Comparison of ENCODE assay signal across 8 cellular contexts in genomic region chr11:117875397-117876048, GRCh38. TPM values are rescaled to one million over a fixed set of nuclear protein-coding genes. Genes with fewer than 3 reads are reported as not detected.
DNase-seq lines count a peak whose midpoint lies in the region; ATAC-seq and TF ChIP-seq lines count a peak whose summit lies in the region.

No MANE protein-coding gene starts in this region.

- peak; percentile 65 for ATAC-seq in naive thymus-derived CD4-positive, alpha-beta T cell
- ATAC-seq in GM21528 (IDR thresholded peaks at IDR 0.05; ENCODE audit: low FRiP score, unreplicated experiment) = no peak

- no peak overlapping the region for H3K27ac ChIP-seq in naive thymus-derived CD4-positive, alpha-beta T cell (ENCODE audit: low read depth, low read length)

- H3K9me3 ChIP-seq in naive thymus-derived CD4-positive, alpha-beta T cell (ENCODE audit: control insufficient read depth in 2 of 3, low read length in 3 of 3) = no peaks in the 10 kb centered on the region
- H3K9me3 ChIP-seq in MG63 = no peaks in the 10 kb centered on the region

- POLR2A ChIA-PET in naive thymus-derived CD4-positive, alpha-beta T cell (lab: Charles Lee) = no interaction called here

- no peak for TF ChIP-seq CTCF in HFFc6 (IDR thresholded peaks at IDR 0.05)

- CTCF ChIA-PET in naive thymus-derived CD4-positive, alpha-beta T cell (lab: Charles Lee) = interaction anchor here (0.5 kb wide), 1 partner anchor 183 kb away, joined by 3 read pairs; no protein-coding TSS in a partner anchor

- H3K36me3 Mint-ChIP-seq in naive thymus-derived CD4-positive, alpha-beta T cell = peaks cover 0 to 4% (median 0%) of the 10 kb centered on the region in 5 donors
- no peaks in the 10 kb centered on the region for H3K36me3 Mint-ChIP-seq in HFFc6 (ENCODE audit: low read depth)

- peak overlapping the region; percentile 59 for H3K4me3 ChIP-seq in naive thymus-derived CD4-positive, alpha-beta T cell (ENCODE audit: low read length)
- no peak overlapping the region for H3K4me3 ChIP-seq in MG63

- peaks cover 23 to 38% (median 28%) of the 10 kb centered on the region in 7 donors for H3K4me1 Mint-ChIP-seq in naive thymus-derived CD4-positive, alpha-beta T cell
- H3K4me1 Mint-ChIP-seq in HFFc6 (ENCODE audit: low read depth) = no peaks in the 10 kb centered on the region

- H3K36me3 ChIP-seq in naive thymus-derived CD4-positive, alpha-beta T cell (ENCODE audit: control insufficient read depth in 2 of 3, insufficient read depth in 3 of 3, low read length in 3 of 3) = no peaks in the 10 kb centered on the region
- no peaks in the 10 kb centered on the region for H3K36me3 ChIP-seq in MG63

- H3K4me3 Mint-ChIP-seq in naive thymus-derived CD4-positive, alpha-beta T cell = peak overlapping the region; percentile 48 to 93 (median 81)
- H3K4me3 Mint-ChIP-seq in HFFc6 = no peak overlapping the region

- intact Hi-C loops in naive thymus-derived CD4-positive, alpha-beta T cell (cut with micrococcal nuclease) = no loop called here

- no peak overlapping the region for H3K27ac Mint-ChIP-seq in naive thymus-derived CD4-positive, alpha-beta T cell
- H3K27ac Mint-ChIP-seq in HFFc6 = no peak overlapping the region

- peaks cover 63 to 73% (median 66%) of the 10 kb centered on the region in 5 donors for H3K27me3 Mint-ChIP-seq in naive thymus-derived CD4-positive, alpha-beta T cell
- peaks cover 71% of the 10 kb centered on the region for H3K27me3 Mint-ChIP-seq in HFFc6 (ENCODE audit: insufficient read depth)

- H3K4me1 ChIP-seq in naive thymus-derived CD4-positive, alpha-beta T cell (ENCODE audit: control insufficient read depth in 2 of 2, insufficient read depth in 2 of 2, low read length in 2 of 2) = peaks cover 12 to 29% of the 10 kb centered on the region in 2 donors

- DNase-seq in DMS53 treated with DMSO at 0.1 percent for 48 hours (lab: John Stamatoyannopoulos, UW; ENCODE audit: unreplicated experiment) (peak; percentile 10), NCI-H774 (lab: John Stamatoyannopoulos, UW) (peak; percentile 9), SIG-M5 (lab: John Stamatoyannopoulos, UW) (no peak), MG63 (no peak), HFFc6 (no peak)
- peak; percentile 19 for DNase-seq in central memory CD4-positive, alpha-beta T cell
- peak in 6 of 9 donors; percentile 16 to 36 (median 22) for DNase-seq in naive thymus-derived CD4-positive, alpha-beta T cell

- peaks cover 15 to 22% of the 10 kb centered on the region in 2 donors for H3K27me3 ChIP-seq in naive thymus-derived CD4-positive, alpha-beta T cell (ENCODE audit: control insufficient read depth in 2 of 2, insufficient read depth in 2 of 2, low read length in 2 of 2)
- peaks cover 26% of the 10 kb centered on the region for H3K27me3 ChIP-seq in MG63

- peaks cover 0 to 2% (median 0%) of the 10 kb centered on the region in 11 donors for H3K9me3 Mint-ChIP-seq in naive thymus-derived CD4-positive, alpha-beta T cell
- H3K9me3 Mint-ChIP-seq in HFFc6 = no peaks in the 10 kb centered on the region

RNA-seq across cellular contexts. Expression of gene FXYD6, which starts 0.9 kb away (rescaled TPM):
- 1 to 10 TPM in 1 of 5 experiments, under 1 TPM in 2, not detected in 2; 0.10 to 5.4 (median 0.98) TPM for total RNA-seq in naive thymus-derived CD4-positive, alpha-beta T cell
- not detected for polyA plus RNA-seq in naive thymus-derived CD4-positive, alpha-beta T cell
- total RNA-seq in MG63 (2014; rRNA removed; shearing (Covaris generic); ENCODE audit: low replicate concordance) = not detected in 2 replicates
- total RNA-seq in HFFc6 (2021; fragmentation: NEBNext Ultra II Directional; extraction: Animal tissue kit (Norgen Biotek cat#: 25700)) = not detected

RNA-seq across cellular contexts. Expression of gene FXYD2, which starts 51.0 kb away (rescaled TPM):
- total RNA-seq in naive thymus-derived CD4-positive, alpha-beta T cell = 1 to 10 TPM; 3.1 to 6.7 (median 4.4) TPM
- 10 to 100 TPM; 11.2 to 25.6 TPM for polyA plus RNA-seq in naive thymus-derived CD4-positive, alpha-beta T cell
- total RNA-seq in MG63 (2014; rRNA removed; shearing (Covaris generic); ENCODE audit: low replicate concordance) = not detected in 2 replicates
- total RNA-seq in HFFc6 (2021; fragmentation: NEBNext Ultra II Directional; extraction: Animal tissue kit (Norgen Biotek cat#: 25700)) = under 1 TPM in 1 of 6 experiments, not detected in 5; 0.40 TPM

RNA-seq across cellular contexts. Expression of gene TMPRSS13, which starts 53.7 kb away (rescaled TPM):
- total RNA-seq in naive thymus-derived CD4-positive, alpha-beta T cell = 1 to 10 TPM; 2.4 to 4.1 (median 3.1) TPM
- polyA plus RNA-seq in naive thymus-derived CD4-positive, alpha-beta T cell = under 1 TPM; 0.47 to 0.66 TPM
- total RNA-seq in MG63 (2014; rRNA removed; shearing (Covaris generic); ENCODE audit: low replicate concordance) = not detected in 2 replicates
- total RNA-seq in HFFc6 (2021; fragmentation: NEBNext Ultra II Directional; extraction: Animal tissue kit (Norgen Biotek cat#: 25700)) = not detected

Comparison
In these comparisons a context has a peak if more than half of its experiments do, and no peak if none do; other contexts are left out.
1. DNase-seq: peak in DMS53 treated with DMSO at 0.1 percent for 48 hours (single experiment), NCI-H774 (single experiment), central memory CD4-positive, alpha-beta T cell (single experiment) and naive thymus-derived CD4-positive, alpha-beta T cell (6 of 9); none in SIG-M5 (single experiment), MG63 (single experiment) and HFFc6 (single experiment).